ENCODE assay signal across 8 cellular contexts in genomic region chr3:9704343-9705322, GRCh38. TPM values are rescaled to one million over a fixed set of nuclear protein-coding genes. Genes with fewer than 3 reads are reported as not detected.
DNase-seq lines count a peak whose midpoint lies in the region; ATAC-seq and TF ChIP-seq lines count a peak whose summit lies in the region.

No MANE protein-coding gene starts in this region.

- CTCF ChIA-PET in HEK293 (lab: Yijun Ruan, JAX), result no interaction called here

- H3K4me3 ChIP-seq in HEK293 (ENCODE audit: low read depth, low read length), result peak overlapping the region; percentile 29
- H3K4me3 ChIP-seq in left ventricle myocardium inferior, result peak overlapping the region; percentile 59
- peak overlapping the region; percentile 48 for H3K4me3 ChIP-seq in psoas muscle

- H3K27me3 ChIP-seq in left ventricle myocardium inferior (ENCODE audit: low read depth) (peaks cover 26% of the 10 kb centered on the region), psoas muscle (ENCODE audit: insufficient read depth in 3 of 3, low read length in 2 of 3) (peaks cover 0 to 11% (median 9%) of the 10 kb centered on the region in 3 donors)

- ATAC-seq in activated naive CD4-positive, alpha-beta T cell treated with anti-CD3 and anti-CD28 coated beads, Interleukin-2, amount 50 U/mL, for 72 hours, result peak; percentile 23 to 42
- ATAC-seq in psoas muscle, result peak; percentile 28 to 60 (median 50)
- ATAC-seq in HG03442 (IDR thresholded peaks at IDR 0.05; ENCODE audit: unreplicated experiment), result no peak
- ATAC-seq in HG03139 (IDR thresholded peaks at IDR 0.05; ENCODE audit: unreplicated experiment), result no peak

- peaks cover 0 to 13% of the 10 kb centered on the region in 2 donors for H3K36me3 Mint-ChIP-seq in activated naive CD4-positive, alpha-beta T cell treated with anti-CD3 and anti-CD28 coated beads, Interleukin-2, amount 50 U/mL, for 72 hours

- H3K4me1 ChIP-seq in HEK293 (ENCODE audit: control insufficient read depth, insufficient read depth, low read length), result 0 out of 2 replicates have a peak, but pooled peaks cover 2% of the 10 kb centered on the region
- peaks cover 16% of the 10 kb centered on the region for H3K4me1 ChIP-seq in left ventricle myocardium inferior
- peaks cover 12% of the 10 kb centered on the region for H3K4me1 ChIP-seq in psoas muscle

- no peak overlapping the region for H3K27ac ChIP-seq in HEK293 (ENCODE audit: extremely low read depth, low read depth, low read length)
- no peak overlapping the region for H3K27ac ChIP-seq in left ventricle myocardium inferior (replicated peaks)
- H3K27ac ChIP-seq in psoas muscle, result no peak overlapping the region

- intact Hi-C loops in left ventricle myocardium inferior (cut with micrococcal nuclease) (no loop called here), psoas muscle (cut with DNase I) (loop anchor here in 1 of 2 donors (10.0 kb wide), 1 partner anchor 530 kb away; no protein-coding TSS in a partner anchor)

- POLR2A ChIA-PET in HEK293 (lab: Yijun Ruan, JAX), result interaction anchor here (0.7 kb wide), 1 partner anchor 17 kb away, joined by 4 read pairs; no protein-coding TSS in a partner anchor

- DNase-seq in AG20443 (ENCODE audit: low spot score) (peak; percentile 79), left ventricle myocardium inferior (peak; percentile 29), psoas muscle (peak; percentile 31 to 63), SKM-1 treated with dmso at 0.1 percent for 144 hours (lab: John Stamatoyannopoulos, UW; ENCODE audit: unreplicated experiment) (no peak)
- DNase-seq in activated naive CD4-positive, alpha-beta T cell treated with anti-CD3 and anti-CD28 coated beads, Interleukin-2, amount 50 U/mL, for 72 hours (ENCODE audit: low spot score in 2 of 2), result peak in 1 of 2 donors; percentile 41

- H3K9me3 Mint-ChIP-seq in activated naive CD4-positive, alpha-beta T cell treated with anti-CD3 and anti-CD28 coated beads, Interleukin-2, amount 50 U/mL, for 72 hours, result no peaks in the 10 kb centered on the region

- H3K9me3 ChIP-seq in HEK293 (ENCODE audit: control insufficient read depth, insufficient read depth, low read depth, low read length), result no peaks in the 10 kb centered on the region
- H3K9me3 ChIP-seq in left ventricle myocardium inferior (replicated peaks), result no peaks in the 10 kb centered on the region
- no peaks in the 10 kb centered on the region for H3K9me3 ChIP-seq in psoas muscle

- H3K27ac Mint-ChIP-seq in activated naive CD4-positive, alpha-beta T cell treated with anti-CD3 and anti-CD28 coated beads, Interleukin-2, amount 50 U/mL, for 72 hours, result no peak overlapping the region

- 1 to 2% (median 2%) methylated on average over 45 to 62 of the region's 62 CpGs for WGBS in psoas muscle, 3 donors

- no peak for TF ChIP-seq CTCF in HEK293 (tag by site-specific recombination; IDR thresholded peaks at IDR 0.05)
- no peak for TF ChIP-seq CTCF in left ventricle myocardium inferior (IDR thresholded peaks at IDR 0.05; ENCODE audit: borderline replicate concordance)
- no peak for TF ChIP-seq CTCF in psoas muscle (IDR thresholded peaks at IDR 0.05)

- H3K36me3 ChIP-seq in HEK293 (ENCODE audit: control insufficient read depth in 2 of 2, insufficient read depth in 1 of 2, low read length in 2 of 2) (peaks cover 0 to 24% of the 10 kb centered on the region in 2 experiments; a peak in 2 of 3 replicates), left ventricle myocardium inferior (peaks cover 35% of the 10 kb centered on the region), psoas muscle (ENCODE audit: insufficient read depth in 1 of 2, low read depth in 1 of 2) (peaks cover 0 to 33% of the 10 kb centered on the region in 2 donors)

TF ChIP-seq in HEK293, 187 proteins besides CTCF, POLR2A, EP300 and RAD21 (continues in another document):
- TF ChIP-seq BCL11A (tag by site-specific recombination; IDR thresholded peaks at IDR 0.05; ENCODE audit: low read depth) (0 out of 2 replicates have a peak, but pooled peaks have one; percentile 11), PATZ1 (tag by site-specific recombination; IDR thresholded peaks at IDR 0.05) (peak; percentile 73), GLIS2 (tag by site-specific recombination; IDR thresholded peaks at IDR 0.05) (peak; percentile 92), SP2 (tag by site-specific recombination; IDR thresholded peaks at IDR 0.05) (peak; percentile 78), ZNF768 (tag by site-specific recombination; IDR thresholded peaks at IDR 0.05) (no peak), GFI1B (tag by site-specific recombination; IDR thresholded peaks at IDR 0.05) (no peak), ZNF341 (tag by site-specific recombination; IDR thresholded peaks at IDR 0.05; ENCODE audit: low read depth) (peak; percentile 78), ZNF394 (tag by site-specific recombination; IDR thresholded peaks at IDR 0.05; ENCODE audit: borderline replicate concordance) (peak; percentile 19; the same call in 1 of the 2 replicates), ZIC2 (tag by site-specific recombination; IDR thresholded peaks at IDR 0.05) (peak; percentile 71), ZNF585B (tag by site-specific recombination; IDR thresholded peaks at IDR 0.05) (no peak)
- TF ChIP-seq, protein P1, sequence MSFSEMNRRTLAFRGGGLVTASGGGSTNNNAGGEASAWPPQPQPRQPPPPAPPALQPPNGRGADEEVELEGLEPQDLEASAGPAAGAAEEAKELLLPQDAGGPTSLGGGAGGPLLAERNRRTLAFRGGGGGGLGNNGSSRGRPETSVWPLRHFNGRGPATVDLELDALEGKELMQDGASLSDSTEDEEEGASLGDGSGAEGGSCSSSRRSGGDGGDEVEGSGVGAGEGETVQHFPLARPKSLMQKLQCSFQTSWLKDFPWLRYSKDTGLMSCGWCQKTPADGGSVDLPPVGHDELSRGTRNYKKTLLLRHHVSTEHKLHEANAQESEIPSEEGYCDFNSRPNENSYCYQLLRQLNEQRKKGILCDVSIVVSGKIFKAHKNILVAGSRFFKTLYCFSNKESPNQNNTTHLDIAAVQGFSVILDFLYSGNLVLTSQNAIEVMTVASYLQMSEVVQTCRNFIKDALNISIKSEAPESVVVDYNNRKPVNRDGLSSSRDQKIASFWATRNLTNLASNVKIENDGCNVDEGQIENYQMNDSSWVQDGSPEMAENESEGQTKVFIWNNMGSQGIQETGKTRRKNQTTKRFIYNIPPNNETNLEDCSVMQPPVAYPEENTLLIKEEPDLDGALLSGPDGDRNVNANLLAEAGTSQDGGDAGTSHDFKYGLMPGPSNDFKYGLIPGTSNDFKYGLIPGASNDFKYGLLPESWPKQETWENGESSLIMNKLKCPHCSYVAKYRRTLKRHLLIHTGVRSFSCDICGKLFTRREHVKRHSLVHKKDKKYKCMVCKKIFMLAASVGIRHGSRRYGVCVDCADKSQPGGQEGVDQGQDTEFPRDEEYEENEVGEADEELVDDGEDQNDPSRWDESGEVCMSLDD (tag by site-specific recombination; IDR thresholded peaks at IDR 0.05), result peak; percentile 46; the same call in 1 of the 2 replicates

RNA-seq across cellular contexts. Expression of gene CPNE9, which starts 1.0 kb away (rescaled TPM):
- total RNA-seq in activated naive CD4-positive, alpha-beta T cell treated with anti-CD3 and anti-CD28 coated beads, Interleukin-2, amount 50 U/mL, for 72 hours, result under 1 TPM in 1 of 2 donors, not detected in 1; 0.11 TPM
- 0.16 TPM for total RNA-seq in left ventricle myocardium inferior
- total RNA-seq in psoas muscle, result not detected
- polyA plus RNA-seq in psoas muscle, result under 1 TPM in 1 of 3 donors, not detected in 2; 0.05 TPM

RNA-seq across cellular contexts. Expression of gene BRPF1, which starts 26.9 kb away (rescaled TPM):
- 10 to 100 TPM; 24.3 to 37.0 TPM for total RNA-seq in activated naive CD4-positive, alpha-beta T cell treated with anti-CD3 and anti-CD28 coated beads, Interleukin-2, amount 50 U/mL, for 72 hours
- total RNA-seq in left ventricle myocardium inferior, result 9.4 TPM
- 10 to 100 TPM in 3 of 4 donors, 1 to 10 TPM in 1; 9.9 to 16.1 (median 12.5) TPM for total RNA-seq in psoas muscle
- polyA plus RNA-seq in psoas muscle, result 1 to 10 TPM; 6.8 to 9.8 (median 9.0) TPM

RNA-seq across cellular contexts. Expression of gene OGG1, which starts 45.1 kb away (rescaled TPM):
- 10 to 100 TPM; 34.8 to 58.0 TPM for total RNA-seq in activated naive CD4-positive, alpha-beta T cell treated with anti-CD3 and anti-CD28 coated beads, Interleukin-2, amount 50 U/mL, for 72 hours
- 9.2 TPM for total RNA-seq in left ventricle myocardium inferior
- 1 to 10 TPM; 6.9 to 9.5 (median 8.1) TPM for total RNA-seq in psoas muscle
- 10 to 100 TPM in 1 of 3 donors, 1 to 10 TPM in 2; 6.3 to 19.7 (median 9.1) TPM for polyA plus RNA-seq in psoas muscle

RNA-seq across cellular contexts. Expression of gene MTMR14, which starts 55.3 kb away (rescaled TPM):
- 10 to 100 TPM; 46.8 to 61.0 TPM for total RNA-seq in activated naive CD4-positive, alpha-beta T cell treated with anti-CD3 and anti-CD28 coated beads, Interleukin-2, amount 50 U/mL, for 72 hours
- total RNA-seq in left ventricle myocardium inferior, result 42.3 TPM
- total RNA-seq in psoas muscle, result 10 to 100 TPM; 29.7 to 67.2 (median 37.4) TPM
- polyA plus RNA-seq in psoas muscle, result 10 to 100 TPM; 31.2 to 57.5 (median 38.7) TPM

Comparison
In these comparisons a context has a peak if more than half of its experiments do, and no peak if none do; other contexts are left out.
1. ATAC-seq: peak in activated naive CD4-positive, alpha-beta T cell treated with anti-CD3 and anti-CD28 coated beads, Interleukin-2, amount 50 U/mL, for 72 hours (2 of 2) and psoas muscle (4 of 4); none in HG03442 (single experiment) and HG03139 (single experiment).
2. Peak in every context shown above with its lines, with median percentiles within 50 percentile points of each other: H3K4me3 ChIP-seq.